Comparison of ENCODE assay signal across 36 cellular contexts in the genomic region with DNA sequence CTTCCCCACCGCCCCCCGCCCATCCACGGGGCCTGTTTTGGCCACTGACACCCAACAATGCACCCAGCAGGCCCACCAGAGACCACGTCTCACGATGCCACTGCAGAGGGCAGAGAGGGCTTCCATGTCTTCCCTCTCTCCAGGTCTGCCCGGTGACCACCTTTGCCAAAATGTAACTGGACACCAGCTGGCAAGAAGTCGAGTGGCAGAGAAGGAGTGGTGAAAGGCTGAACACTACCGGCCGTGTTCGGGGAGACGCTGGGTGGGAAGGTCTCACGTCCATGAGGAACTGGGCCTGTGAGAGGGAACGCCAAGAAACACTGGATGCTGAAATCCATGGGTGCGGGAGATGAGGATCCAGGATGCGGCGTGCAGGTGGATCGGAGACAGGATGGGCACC.
"Had no signal": no experiment of that assay in that cellular context is flagged by ENCODE, and none has a peak within 500 bp of the region (broad histone marks: within the 10 kb centered on the region; RNA-seq: fewer than 3 reads in every experiment).

No MANE protein-coding gene starts in this region.

- H3K36me3 ChIP-seq: adrenal gland, breast epithelium, Peyer's patch had no signal

- H3K27ac ChIP-seq: adrenal gland, body of pancreas, breast epithelium, KMS-11, Peyer's patch, VCaP had no signal

- H3K4me1 Mint-ChIP-seq: activated B cell treated with CpG ODN at 0.5 μM for 24 hours had no signal

- H3K9me3 Mint-ChIP-seq: activated B cell treated with CpG ODN at 0.5 μM for 24 hours; activated CD4-positive, alpha-beta memory T cell treated with anti-CD3 and anti-CD28 coated beads for 36 hours; activated naive CD4-positive, alpha-beta T cell treated with anti-CD3 and anti-CD28 coated beads for 36 hours; activated T-cell treated with anti-CD3 and anti-CD28 coated beads, Interleukin-2, amount 50 U/mL, for 4 hours; activated T-helper 1 cell treated with anti-CD3 and anti-CD28 coated beads, Interleukin-12 subunit alpha, Interleukin-12 subunit beta, Interleukin-2, Interleukin-4 antibody, amounts not matched to agents 30 ng/mL and 10 ng/mL and 1 ng/mL, durations not matched to agents 14 hours and 24 hours and 36 hours had no signal

- H3K4me2 ChIP-seq: KMS-11 had no signal

- DNase-seq: activated B cell treated with CpG ODN at 0.5 μM for 24 hours; activated CD4-positive, alpha-beta memory T cell treated with anti-CD3 and anti-CD28 coated beads for 36 hours; activated CD4-positive, alpha-beta T cell treated with anti-CD3 and anti-CD28 coated beads for 4 hours; activated CD4-positive, alpha-beta T cell treated with anti-CD3 and anti-CD28 coated beads, Interleukin-2, amount 50 U/mL, for 1 hour; activated CD4-positive, CD25-positive, alpha-beta regulatory T cell treated with anti-CD3 and anti-CD28 coated beads, Interleukin-2, amount 50 U/mL, for 72 hours; activated CD8-positive, alpha-beta memory T cell treated with anti-CD3 and anti-CD28 coated beads, Interleukin-2, amount 50 U/mL, for 4 hours; activated gamma-delta T cell treated with Interleukin-2 at 50 U/mL for 16 hours; activated naive CD4-positive, alpha-beta T cell treated with anti-CD3 and anti-CD28 coated beads for 36 hours; activated T-cell treated with anti-CD3 and anti-CD28 coated beads for 4 hours; activated T-cell treated with anti-CD3 and anti-CD28 coated beads, Interleukin-2, amount 50 U/mL, for 4 hours; adrenal gland; body of pancreas; MM.1S; MV-4-11; NCI-H1105; NCI-H1417 treated with DMSO at 0.1 percent for 48 hours; NCI-H187 treated with DMSO at 0.1 percent for 48 hours; NCI-H226; NCI-H446 treated with DMSO at 0.1 percent for 48 hours; NCI-H524; NCI-H69; NCI-H82; NK-92 treated with Interleukin-12 subunit alpha and Interleukin-12 subunit beta, amount 100 ng/mL, for 24 hours; PC-3; RPMI8226; SIG-M5; SW 1271; T-helper 1 cell; T-helper 2 cell; T-helper 9 cell had no signal

- H3K4me3 ChIP-seq: adrenal gland, body of pancreas, breast epithelium, Peyer's patch had no signal

- H3K27ac Mint-ChIP-seq: activated B cell treated with CpG ODN at 0.5 μM for 24 hours; activated CD4-positive, alpha-beta memory T cell treated with anti-CD3 and anti-CD28 coated beads for 36 hours; activated naive CD4-positive, alpha-beta T cell treated with anti-CD3 and anti-CD28 coated beads for 36 hours; activated naive CD4-positive, alpha-beta T cell treated with anti-CD3 and anti-CD28 coated beads, Interleukin-2, amount 50 U/mL, for 72 hours; activated T-helper 1 cell treated with anti-CD3 and anti-CD28 coated beads, Interleukin-12 subunit alpha, Interleukin-12 subunit beta, Interleukin-2, Interleukin-4 antibody, amounts not matched to agents 30 ng/mL and 10 ng/mL and 1 ng/mL, durations not matched to agents 14 hours and 24 hours and 36 hours had no signal

- H3K4me1 ChIP-seq: adrenal gland, body of pancreas, breast epithelium, Peyer's patch had no signal

- H3K9me3 ChIP-seq: adrenal gland, body of pancreas, breast epithelium, Peyer's patch had no signal

- H3K27me3 ChIP-seq: adrenal gland, body of pancreas, breast epithelium, Peyer's patch had no signal

- H3K36me3 Mint-ChIP-seq: activated CD4-positive, alpha-beta memory T cell treated with anti-CD3 and anti-CD28 coated beads for 36 hours; activated naive CD4-positive, alpha-beta T cell treated with anti-CD3 and anti-CD28 coated beads, Interleukin-2, amount 50 U/mL, for 72 hours had no signal

- H3K9ac ChIP-seq: KMS-11 had no signal

- ATAC-seq: activated naive CD4-positive, alpha-beta T cell treated with anti-CD3 and anti-CD28 coated beads, Interleukin-2, amount 50 U/mL, for 72 hours; activated T-cell treated with anti-CD3 and anti-CD28 coated beads, Interleukin-2, amount 50 U/mL, for 4 hours; body of pancreas; PC-3 had no signal

- H3K4me3 Mint-ChIP-seq: activated B cell treated with CpG ODN at 0.5 μM for 24 hours; activated CD4-positive, alpha-beta memory T cell treated with anti-CD3 and anti-CD28 coated beads for 36 hours; activated naive CD4-positive, alpha-beta T cell treated with anti-CD3 and anti-CD28 coated beads for 36 hours; activated T-cell treated with anti-CD3 and anti-CD28 coated beads, Interleukin-2, amount 50 U/mL, for 4 hours; activated T-helper 1 cell treated with anti-CD3 and anti-CD28 coated beads, Interleukin-12 subunit alpha, Interleukin-12 subunit beta, Interleukin-2, Interleukin-4 antibody, amounts not matched to agents 30 ng/mL and 10 ng/mL and 1 ng/mL, durations not matched to agents 14 hours and 24 hours and 36 hours had no signal
